ENCODE assay signal across 1 cellular context in genomic region chr2:109386004-109386695, GRCh38.
A peak's percentile ranks its signal among the peaks of the same experiment; 100 is the strongest.
TF ChIP-seq lines count a peak whose summit lies in the region.

No MANE protein-coding gene starts in this region.

TF ChIP-seq in HepG2, 621 proteins besides CTCF, POLR2A, EP300 and RAD21 (continued from another document):
- TF ChIP-seq ZBTB40 (IDR thresholded peaks at IDR 0.05) (no peak), ZBTB40 (CRISPR knock-in tag; IDR thresholded peaks at IDR 0.05) (peak; percentile 72; the same call in 1 of the 2 replicates), ZNF615 (CRISPR knock-in tag; IDR thresholded peaks at IDR 0.05; ENCODE audit: borderline replicate concordance) (no peak), NRL (CRISPR knock-in tag; IDR thresholded peaks at IDR 0.05; ENCODE audit: borderline replicate concordance) (no peak), RCOR2 (CRISPR knock-in tag; IDR thresholded peaks at IDR 0.05) (no peak), MAF1 (CRISPR knock-in tag; IDR thresholded peaks at IDR 0.05; ENCODE audit: borderline replicate concordance) (no peak), ZSCAN31 (CRISPR knock-in tag; IDR thresholded peaks at IDR 0.05; ENCODE audit: low read depth) (no peak), RAD51 (IDR thresholded peaks at IDR 0.05; ENCODE audit: borderline replicate concordance) (no peak), SATB2 (CRISPR knock-in tag; IDR thresholded peaks at IDR 0.05) (no peak), ZBTB21 (CRISPR knock-in tag; IDR thresholded peaks at IDR 0.05) (no peak), FOXA3 (CRISPR knock-in tag; IDR thresholded peaks at IDR 0.05) (no peak), PHF20 (CRISPR knock-in tag; IDR thresholded peaks at IDR 0.05) (no peak), ZNF646 (CRISPR knock-in tag; IDR thresholded peaks at IDR 0.05) (no peak), MXD4 (CRISPR knock-in tag; IDR thresholded peaks at IDR 0.05) (no peak)
